In genomic region chr1:99010679-99011078, GRCh38 we compare ENCODE assay signal across 2 cellular contexts.
TF ChIP-seq lines count a peak whose summit lies in the region.

No MANE protein-coding gene starts in this region.

TF ChIP-seq in HepG2, 621 proteins besides CTCF, POLR2A, EP300 and RAD21:
- TF ChIP-seq MAFK (conservative IDR thresholded peaks at IDR 0.05 in 1 of 2, IDR thresholded peaks at IDR 0.05 in 1 of 2; ENCODE audit: low read length in 2 of 2) (peak; percentile 90 to 93), TOPORS (CRISPR knock-in tag; IDR thresholded peaks at IDR 0.05) (no peak), MAFF (IDR thresholded peaks at IDR 0.05; ENCODE audit: low read depth, low read length) (peak; percentile 90)

TF ChIP-seq in H1, 55 proteins besides CTCF, POLR2A, EP300 and RAD21:
- no peak for TF ChIP-seq SIX5 (IDR thresholded peaks at IDR 0.05; ENCODE audit: low read depth, low read length)
- TF ChIP-seq MAFK (IDR thresholded peaks at IDR 0.05; ENCODE audit: low read depth, low read length), result peak; percentile 73; the same call in 1 of the 2 replicates
TF ChIP-seq in H1: peak in this region for 1.
